ENCODE assay signal across 1 cellular context in the genomic region with DNA sequence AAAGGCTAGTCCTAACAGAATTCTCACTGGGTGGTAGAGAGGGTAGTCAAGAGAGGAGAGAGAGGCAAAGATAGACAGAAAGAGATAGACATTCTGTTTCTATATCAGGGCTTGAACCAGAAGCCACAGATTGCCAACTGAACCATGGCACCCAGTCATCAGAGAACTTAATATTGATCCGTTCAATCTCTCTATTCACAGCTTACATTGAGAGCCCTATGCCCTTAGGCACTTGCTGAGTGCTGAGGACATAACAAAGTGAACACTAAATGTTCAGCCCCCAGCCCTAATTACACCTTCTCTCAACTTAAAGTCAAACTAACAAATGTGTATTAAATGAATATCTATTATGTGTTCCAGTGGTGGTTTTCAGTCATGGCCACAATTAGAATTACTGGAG.
TF ChIP-seq lines count a peak whose summit lies in the region.

No MANE protein-coding gene starts in this region.

TF ChIP-seq in GM23338, 12 proteins besides CTCF, POLR2A, EP300 and RAD21 (continued from another document):
- TF ChIP-seq, protein P1, sequence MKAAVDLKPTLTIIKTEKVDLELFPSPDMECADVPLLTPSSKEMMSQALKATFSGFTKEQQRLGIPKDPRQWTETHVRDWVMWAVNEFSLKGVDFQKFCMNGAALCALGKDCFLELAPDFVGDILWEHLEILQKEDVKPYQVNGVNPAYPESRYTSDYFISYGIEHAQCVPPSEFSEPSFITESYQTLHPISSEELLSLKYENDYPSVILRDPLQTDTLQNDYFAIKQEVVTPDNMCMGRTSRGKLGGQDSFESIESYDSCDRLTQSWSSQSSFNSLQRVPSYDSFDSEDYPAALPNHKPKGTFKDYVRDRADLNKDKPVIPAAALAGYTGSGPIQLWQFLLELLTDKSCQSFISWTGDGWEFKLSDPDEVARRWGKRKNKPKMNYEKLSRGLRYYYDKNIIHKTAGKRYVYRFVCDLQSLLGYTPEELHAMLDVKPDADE (IDR thresholded peaks at IDR 0.05) = no peak
TF ChIP-seq in GM23338: peak in this region for 0.
